ENCODE assay signal across 22 cellular contexts in the genomic region with DNA sequence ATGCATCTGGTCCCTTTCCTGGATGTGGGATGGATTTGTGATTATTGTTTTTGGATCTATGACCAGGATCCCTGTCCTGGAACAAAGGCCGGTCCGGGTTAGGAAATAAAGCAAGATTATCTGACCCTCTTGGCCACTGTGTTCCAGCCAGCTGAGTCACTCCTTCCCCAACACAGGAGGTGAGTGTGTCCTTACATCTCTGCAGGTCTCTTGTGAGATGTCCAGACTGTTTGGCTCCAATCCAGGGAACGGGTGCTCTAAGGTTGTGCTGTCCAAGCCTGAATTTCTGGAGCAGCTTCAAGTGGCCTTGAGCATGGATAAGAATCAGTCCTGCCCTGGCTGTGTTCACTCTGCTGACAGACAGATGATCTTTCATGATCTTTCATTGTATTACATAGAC.
"Had no signal": no experiment of that assay in that cellular context is flagged by ENCODE, and none has a peak within 500 bp of the region (broad histone marks: within the 10 kb centered on the region; RNA-seq: fewer than 3 reads in every experiment).

No MANE protein-coding gene starts in this region.

- H3K4me3 ChIP-seq: Peyer's patch had no signal

- ATAC-seq: activated CD8-positive, alpha-beta memory T cell treated with anti-CD3 and anti-CD28 coated beads, Interleukin-2, amount 10 ng/mL, durations not matched to agents 7 days and 5 days; activated T-cell treated with anti-CD3 and anti-CD28 coated beads, Interleukin-2, amount 50 U/mL, for 4 hours; activated T-helper 17 cell treated with anti-CD3 and anti-CD28 coated beads, Interleukin-2, amount 50 U/mL, for 72 hours; T-helper 17 cell had no signal

- DNase-seq: activated B cell treated with CpG ODN at 0.5 μM for 24 hours; activated CD4-positive, alpha-beta T cell treated with anti-CD3 and anti-CD28 coated beads for 1 hour; activated CD4-positive, alpha-beta T cell treated with anti-CD3 and anti-CD28 coated beads, Interleukin-2, amount 10 ng/mL, durations not matched to agents 24 days and 14 days; activated CD4-positive, alpha-beta T cell treated with anti-CD3 and anti-CD28 coated beads, Interleukin-2, amount 50 U/mL, for 48 hours; activated CD8-positive, alpha-beta memory T cell treated with anti-CD3 and anti-CD28 coated beads, Interleukin-2, amount 10 ng/mL, durations not matched to agents 7 days and 5 days; activated gamma-delta T cell; activated naive CD4-positive, alpha-beta T cell treated with anti-CD3 and anti-CD28 coated beads for 36 hours; activated T-cell treated with anti-CD3 and anti-CD28 coated beads, Interleukin-2, amount 50 U/mL, for 4 hours; brain microvascular endothelial cell; caudate nucleus; NCI-H1105 treated with DMSO at 0.1 percent for 48 hours; NCI-H1436 treated with DMSO at 0.1 percent for 48 hours; NCI-H187 treated with DMSO at 0.1 percent for 48 hours; NCI-H2081 treated with DMSO at 0.1 percent for 48 hours; NCI-H524; NCI-H774; NK-92 treated with Interleukin-12 subunit alpha and Interleukin-12 subunit beta, amount 100 ng/mL, for 24 hours; Peyer's patch; SHP77 treated with DMSO at 0.1 percent for 48 hours; T-helper 17 cell; T1000 had no signal
